15 cellular contexts compared by ENCODE assay signal in genomic region chr2:11073791-11074190, GRCh38.
DNase-seq lines count a peak whose midpoint lies in the region; ATAC-seq lines count a peak whose summit lies in the region.
"Had no signal": no experiment of that assay in that cellular context is flagged by ENCODE, and none has a peak within 500 bp of the region (broad histone marks: within the 10 kb centered on the region; RNA-seq: fewer than 3 reads in every experiment).

No MANE protein-coding gene starts in this region.

- peak; percentile 26 for DNase-seq in A172 (ENCODE audit: low spot score)
- peak; percentile 63 for DNase-seq in ELR (ENCODE audit: low read depth)
- DNase-seq in RPMI7951 (ENCODE audit: low read depth) = peak; percentile 18
- DNase-seq in fibroblast of peridontal ligament (ENCODE audit: extremely low read depth) = peak; percentile 32
- DNase-seq: amniotic stem cell, GOT3, NCI-H446, occipital lobe, sigmoid colon had no signal

- ATAC-seq in GM21723 (IDR thresholded peaks at IDR 0.05; ENCODE audit: unreplicated experiment) (no peak), HG03520 (IDR thresholded peaks at IDR 0.05; ENCODE audit: unreplicated experiment) (no peak), GM21526 (IDR thresholded peaks at IDR 0.05; ENCODE audit: low FRiP score, unreplicated experiment) (no peak), GM21576 (IDR thresholded peaks at IDR 0.05; ENCODE audit: unreplicated experiment) (no peak)
- ATAC-seq: gastroesophageal sphincter, left ventricle myocardium superior had no signal
